Comparison of ENCODE assay signal across 19 cellular contexts in the genomic region with DNA sequence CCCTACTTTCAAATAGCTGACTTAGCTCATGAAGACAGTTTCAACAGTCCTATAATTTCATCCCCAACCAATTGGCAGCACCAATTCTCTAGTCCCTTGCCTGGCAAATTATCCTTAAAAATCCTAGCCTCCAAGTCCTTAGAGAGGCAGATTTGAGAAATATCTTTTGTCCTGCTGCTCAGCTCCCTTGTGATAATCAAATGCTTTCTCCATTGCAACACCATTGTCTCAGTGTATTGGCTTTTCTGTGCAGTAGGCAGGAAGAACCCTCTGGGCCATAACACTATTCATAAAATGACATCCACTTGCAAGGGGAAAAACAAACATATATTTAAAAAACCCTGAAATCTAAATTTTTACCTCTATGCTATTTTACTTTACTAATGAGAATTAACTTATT.
A peak's percentile ranks its signal among the peaks of the same experiment; 100 is the strongest.
DNase-seq lines count a peak whose midpoint lies in the region; ATAC-seq, FAIRE-seq and TF ChIP-seq lines count a peak whose summit lies in the region.
"Had no signal": no experiment of that assay in that cellular context is flagged by ENCODE, and none has a peak within 500 bp of the region (broad histone marks: within the 10 kb centered on the region; RNA-seq: fewer than 3 reads in every experiment).

No MANE protein-coding gene starts in this region.

- no TSS peak for BruUV-seq in GM12878 (replicated peaks; lab: Mats Ljungman, UMichigan)

- no peaks in the 10 kb centered on the region for H3K4me1 Mint-ChIP-seq in activated naive CD8-positive, alpha-beta T cell treated with anti-CD3 and anti-CD28 coated beads for 36 hours
- H3K4me1 Mint-ChIP-seq: CD14-positive monocyte; CD4-positive, alpha-beta memory T cell had no signal

- no peak for TF ChIP-seq RAD21 in GM12878 (IDR thresholded peaks at IDR 0.05; ENCODE audit: insufficient read depth, low read depth, low read length)

- TF ChIP-seq CTCF in HEK293 (tag by site-specific recombination; IDR thresholded peaks at IDR 0.05) (no peak), GM12878 (IDR thresholded peaks at IDR 0.05 in 2 of 3, conservative IDR thresholded peaks at IDR 0.05 in 1 of 3; ENCODE audit: control insufficient read depth in 2 of 3, extremely low read depth in 1 of 3, insufficient read depth in 1 of 3, low read depth in 3 of 3, low read length in 3 of 3) (no peak)

- no peak for FAIRE-seq in GM12878 (lab: Jason Lieb, UNC)
- FAIRE-seq: GM12891, GM19239, H54 had no signal

- H2AFZ ChIP-seq in GM12878 (ENCODE audit: control insufficient read depth, low read depth, low read length) (no peak overlapping the region), Karpas-422 (ENCODE audit: low read length) (no peak overlapping the region)
- H2AFZ ChIP-seq: GM23248 had no signal

- CTCF ChIA-PET in HEK293 (lab: Yijun Ruan, JAX): no interaction called here
- CTCF ChIA-PET in GM12878 (lab: Yijun Ruan, JAX): no interaction called here

- H3K9me3 ChIP-seq in HEK293 (ENCODE audit: control insufficient read depth, insufficient read depth, low read depth, low read length) (no peaks in the 10 kb centered on the region), GM12878 (replicated peaks; ENCODE audit: control insufficient read depth, insufficient read depth, low read length) (no peaks in the 10 kb centered on the region; the same call in 2 of the 3 replicates), Karpas-422 (ENCODE audit: low read length) (peaks cover 4% of the 10 kb centered on the region; the same call in 1 of the 2 replicates)

- no peaks in the 10 kb centered on the region for H3K27me3 Mint-ChIP-seq in activated naive CD8-positive, alpha-beta T cell treated with anti-CD3 and anti-CD28 coated beads for 36 hours

- ATAC-seq in GM12878: no peak
- ATAC-seq in GM21786 (IDR thresholded peaks at IDR 0.05; ENCODE audit: unreplicated experiment): no peak

- H4K20me1 ChIP-seq in GM12878 (ENCODE audit: control insufficient read depth, insufficient read depth): no peaks in the 10 kb centered on the region
- no peaks in the 10 kb centered on the region for H4K20me1 ChIP-seq in Karpas-422 (ENCODE audit: insufficient read depth, low read depth, low read length)
- H4K20me1 ChIP-seq: BLaER1 had no signal

- H3K9ac ChIP-seq in GM12878 (ENCODE audit: control insufficient read depth, insufficient read depth, low read length) (no peak overlapping the region), Karpas-422 (ENCODE audit: low read length) (no peak overlapping the region)
- H3K9ac ChIP-seq: BLaER1, GM23248 had no signal

- H3K4me3 ChIP-seq in HEK293 (ENCODE audit: low read depth, low read length): no peak overlapping the region
- H3K4me3 ChIP-seq in GM12878: no peak overlapping the region
- no peak overlapping the region for H3K4me3 ChIP-seq in Karpas-422 (ENCODE audit: low read length)
- H3K4me3 ChIP-seq: BLaER1, GM23248 had no signal

- TF ChIP-seq EP300 in GM12878 (IDR thresholded peaks at IDR 0.05; ENCODE audit: borderline replicate concordance in 1 of 2, control insufficient read depth in 1 of 2, low read depth in 2 of 2, low read length in 2 of 2): no peak

- H3K36me3 ChIP-seq in HEK293 (ENCODE audit: control insufficient read depth in 2 of 2, insufficient read depth in 1 of 2, low read length in 2 of 2): no peaks in the 10 kb centered on the region
- no peaks in the 10 kb centered on the region for H3K36me3 ChIP-seq in GM12878 (ENCODE audit: control insufficient read depth in 2 of 2, insufficient read depth in 2 of 2, low read length in 1 of 2)
- H3K36me3 ChIP-seq in Karpas-422 (ENCODE audit: insufficient read depth, low read length): no peaks in the 10 kb centered on the region
- H3K36me3 ChIP-seq: BLaER1 had no signal

- H3K27ac ChIP-seq in HEK293 (ENCODE audit: extremely low read depth, low read depth, low read length): no peak overlapping the region
- H3K27ac ChIP-seq in GM12878 (ENCODE audit: control insufficient read depth, insufficient read depth): no peak overlapping the region
- no peak overlapping the region for H3K27ac ChIP-seq in Karpas-422 (ENCODE audit: low read length)
- H3K27ac ChIP-seq: 22Rv1, BLaER1, GM23248 had no signal

- POLR2A ChIA-PET in HEK293 (lab: Yijun Ruan, JAX) (no interaction called here), GM12878 (lab: Charles Lee) (no interaction called here)

- peaks cover 12% of the 10 kb centered on the region for H3K9me3 Mint-ChIP-seq in activated naive CD8-positive, alpha-beta T cell treated with anti-CD3 and anti-CD28 coated beads for 36 hours

- H3K27ac Mint-ChIP-seq in activated naive CD8-positive, alpha-beta T cell treated with anti-CD3 and anti-CD28 coated beads for 36 hours: no peak overlapping the region
- H3K27ac Mint-ChIP-seq: CD14-positive monocyte; CD4-positive, alpha-beta memory T cell had no signal

- in situ Hi-C loops in GM12878 (cut with MboI): loop anchor here (25.0 kb wide), 1 partner anchor 870 kb away; no protein-coding TSS in a partner anchor

- no peaks in the 10 kb centered on the region for H3K27me3 ChIP-seq in GM12878 (replicated peaks in 1 of 2; ENCODE audit: control insufficient read depth in 2 of 2, insufficient read depth in 2 of 2, low read length in 1 of 2)
- H3K27me3 ChIP-seq in Karpas-422 (ENCODE audit: low read length): no peaks in the 10 kb centered on the region; the same call in 1 of the 2 replicates
- H3K27me3 ChIP-seq: BLaER1 had no signal

- H3K4me2 ChIP-seq in GM12878 (ENCODE audit: control insufficient read depth, insufficient read depth): no peak overlapping the region
- H3K4me2 ChIP-seq in Karpas-422 (ENCODE audit: low read depth, low read length, poor library complexity, severe bottlenecking): no peak overlapping the region
- H3K4me2 ChIP-seq: BLaER1 had no signal

- H3K9me2 ChIP-seq in Karpas-422 (replicated peaks; ENCODE audit: insufficient read depth, low read length): no peaks in the 10 kb centered on the region

- H3K4me3 Mint-ChIP-seq in activated naive CD8-positive, alpha-beta T cell treated with anti-CD3 and anti-CD28 coated beads for 36 hours: no peak overlapping the region
- H3K4me3 Mint-ChIP-seq: CD14-positive monocyte; CD4-positive, alpha-beta memory T cell had no signal

- intact Hi-C loops in GM12878 (cut with micrococcal nuclease; ENCODE audit: unreplicated experiment): no loop called here

- RAD21 ChIA-PET in GM12878 (lab: Charles Lee; ENCODE audit: unreplicated experiment): no interaction called here

- no peaks in the 10 kb centered on the region for H3K36me3 Mint-ChIP-seq in activated naive CD8-positive, alpha-beta T cell treated with anti-CD3 and anti-CD28 coated beads for 36 hours
- H3K36me3 Mint-ChIP-seq: CD14-positive monocyte; CD4-positive, alpha-beta memory T cell had no signal

- H3K79me2 ChIP-seq in GM12878 (ENCODE audit: control insufficient read depth, insufficient read depth, low read length) (no peaks in the 10 kb centered on the region), Karpas-422 (ENCODE audit: low read length) (no peaks in the 10 kb centered on the region)

- DNase-seq in DMS53 (lab: John Stamatoyannopoulos, UW) (peak; percentile 16), DMS53 treated with DMSO at 0.1 percent for 48 hours (lab: John Stamatoyannopoulos, UW; ENCODE audit: unreplicated experiment) (no peak), GM12878 (ENCODE audit: low read depth, low spot score) (no peak), Karpas-422 (no peak)
- DNase-seq in activated naive CD8-positive, alpha-beta T cell treated with anti-CD3 and anti-CD28 coated beads for 36 hours: no peak
- DNase-seq: CD4-positive, alpha-beta memory T cell; DMS153; DND-41; EL; GM23248; HCEC 1CT had no signal

- no peak for TF ChIP-seq POLR2A in GM12878 (IDR thresholded peaks at IDR 0.05; ENCODE audit: low read depth, low read length)

- SMC1A ChIA-PET in GM12878 (lab: Charles Lee; ENCODE audit: uncharacterized antibody, unreplicated experiment): no interaction called here

- no peaks in the 10 kb centered on the region for H3K4me1 ChIP-seq in HEK293 (ENCODE audit: control insufficient read depth, insufficient read depth, low read length)
- H3K4me1 ChIP-seq in GM12878 (ENCODE audit: control insufficient read depth, insufficient read depth, low read length): no peaks in the 10 kb centered on the region
- H3K4me1 ChIP-seq in Karpas-422 (ENCODE audit: low read length): no peaks in the 10 kb centered on the region
- H3K4me1 ChIP-seq: BLaER1 had no signal

TF ChIP-seq in HEK293, 187 proteins besides CTCF, POLR2A, EP300 and RAD21 (continues in another document):
- TF ChIP-seq ZNF132 (tag by site-specific recombination; IDR thresholded peaks at IDR 0.05; ENCODE audit: borderline replicate concordance) (no peak), ZNF621 (tag by site-specific recombination; IDR thresholded peaks at IDR 0.05) (no peak), ZNF701 (tag by site-specific recombination; IDR thresholded peaks at IDR 0.05) (no peak), TRIM28 (IDR thresholded peaks at IDR 0.05; ENCODE audit: borderline replicate concordance, low read length) (peak; percentile 99), SETDB1 (IDR thresholded peaks at IDR 0.05; ENCODE audit: insufficient read length, low read length) (peak; percentile 88)

TF ChIP-seq in GM12878, 131 proteins besides CTCF, POLR2A, EP300 and RAD21 (continues in another document):
- no peak for TF ChIP-seq ZNF207 (IDR thresholded peaks at IDR 0.05; ENCODE audit: borderline replicate concordance)
- no peak for TF ChIP-seq GATAD2B (conservative IDR thresholded peaks at IDR 0.05; ENCODE audit: low read depth)
- no peak for TF ChIP-seq SREBF1 (IDR thresholded peaks at IDR 0.05; ENCODE audit: low read length)
- no peak for TF ChIP-seq CEBPB (IDR thresholded peaks at IDR 0.05; ENCODE audit: borderline replicate concordance in 1 of 2, low read depth in 2 of 2, low read length in 2 of 2)
- no peak for TF ChIP-seq SREBF2 (IDR thresholded peaks at IDR 0.05; ENCODE audit: low read length)
- TF ChIP-seq, protein P1, sequence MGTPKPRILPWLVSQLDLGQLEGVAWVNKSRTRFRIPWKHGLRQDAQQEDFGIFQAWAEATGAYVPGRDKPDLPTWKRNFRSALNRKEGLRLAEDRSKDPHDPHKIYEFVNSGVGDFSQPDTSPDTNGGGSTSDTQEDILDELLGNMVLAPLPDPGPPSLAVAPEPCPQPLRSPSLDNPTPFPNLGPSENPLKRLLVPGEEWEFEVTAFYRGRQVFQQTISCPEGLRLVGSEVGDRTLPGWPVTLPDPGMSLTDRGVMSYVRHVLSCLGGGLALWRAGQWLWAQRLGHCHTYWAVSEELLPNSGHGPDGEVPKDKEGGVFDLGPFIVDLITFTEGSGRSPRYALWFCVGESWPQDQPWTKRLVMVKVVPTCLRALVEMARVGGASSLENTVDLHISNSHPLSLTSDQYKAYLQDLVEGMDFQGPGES (IDR thresholded peaks at IDR 0.05): no peak
- no peak for TF ChIP-seq ZNF24 (IDR thresholded peaks at IDR 0.05)
- TF ChIP-seq POLR2AphosphoS2 (IDR thresholded peaks at IDR 0.05; ENCODE audit: low read depth, low read length): no peak
- peak; percentile 42; the same call in 1 of the 3 replicates for TF ChIP-seq POU2F2 (IDR thresholded peaks at IDR 0.05; ENCODE audit: borderline replicate concordance, low read depth, low read length)
